10 cellular contexts compared by ENCODE assay signal in the genomic region with DNA sequence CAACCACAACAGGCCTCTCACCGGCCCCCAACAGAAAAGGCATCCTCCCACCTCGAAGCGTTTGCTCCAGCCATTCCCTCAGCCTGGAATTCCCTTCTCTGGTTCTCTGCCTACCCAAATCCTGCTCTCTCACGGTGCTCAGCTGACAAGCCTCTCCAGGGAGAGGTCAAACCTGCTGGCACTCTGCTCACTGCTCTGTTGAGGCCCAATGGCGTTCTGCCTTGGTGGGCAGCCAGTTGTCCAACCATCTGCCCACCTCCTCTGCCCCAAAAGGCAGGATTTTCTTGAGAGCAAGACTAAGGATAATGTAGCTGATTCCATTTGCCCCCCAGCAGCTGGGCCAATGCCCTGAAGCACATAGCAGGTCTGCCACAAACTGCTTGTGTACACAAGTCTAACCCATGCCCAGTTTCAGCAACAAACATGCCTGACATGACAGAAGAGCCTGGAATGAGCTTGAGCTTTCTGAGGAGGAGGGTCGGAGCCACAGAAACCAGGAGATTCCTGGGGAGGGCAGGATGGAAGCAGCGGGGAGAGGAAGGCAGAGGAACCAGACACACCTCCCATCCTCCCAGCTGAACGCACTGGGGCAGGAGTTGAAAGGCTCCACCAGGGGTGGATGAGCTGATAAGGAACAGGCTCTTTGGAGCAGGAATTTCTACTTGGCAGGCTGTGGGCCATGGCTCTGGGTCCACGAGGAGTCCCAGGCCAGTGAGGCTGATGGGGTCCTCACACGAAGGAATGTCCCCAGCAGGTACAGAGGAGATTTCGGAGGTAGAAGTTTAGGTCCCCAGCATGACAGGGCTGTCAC. TPM values are rescaled to one million over a fixed set of nuclear protein-coding genes. Genes with fewer than 3 reads are reported as not detected.
DNase-seq lines count a peak whose midpoint lies in the region; ATAC-seq and TF ChIP-seq lines count a peak whose summit lies in the region.
"Had no signal": no experiment of that assay in that cellular context is flagged by ENCODE, and none has a peak within 500 bp of the region (broad histone marks: within the 10 kb centered on the region; RNA-seq: fewer than 3 reads in every experiment).

No MANE protein-coding gene starts in this region.

- H3K4me3 Mint-ChIP-seq in neural crest cell: no peak overlapping the region

- DNase-seq in DMS 273 (lab: John Stamatoyannopoulos, UW; ENCODE audit: unreplicated experiment) (peak; percentile 76), NCI-H226 (peak; percentile 61), coronary artery (ENCODE audit: low spot score) (no peak), neural crest cell (ENCODE audit: low read depth, low spot score) (no peak)
- DNase-seq: NCI-H446 treated with DMSO at 0.1 percent for 48 hours had no signal

- no peaks in the 10 kb centered on the region for H3K36me3 Mint-ChIP-seq in neural crest cell (ENCODE audit: low read depth)

- H3K27me3 Mint-ChIP-seq in neural crest cell (ENCODE audit: low read depth): peaks cover 4% of the 10 kb centered on the region

- ATAC-seq in HG02571 (IDR thresholded peaks at IDR 0.05; ENCODE audit: unreplicated experiment) (no peak), GM18868 (IDR thresholded peaks at IDR 0.05; ENCODE audit: unreplicated experiment) (no peak), GM21381 (IDR thresholded peaks at IDR 0.05; ENCODE audit: unreplicated experiment) (no peak), HG02870 (IDR thresholded peaks at IDR 0.05; ENCODE audit: unreplicated experiment) (no peak)

- no peak overlapping the region for H3K27ac ChIP-seq in coronary artery
- H3K27ac ChIP-seq: epithelial cell of prostate had no signal

- H3K4me3 ChIP-seq in coronary artery: peak overlapping the region; percentile 58

- peak overlapping the region; percentile 67 for H3K27ac Mint-ChIP-seq in neural crest cell (ENCODE audit: unreplicated experiment)

- peaks cover 23% of the 10 kb centered on the region for H3K4me1 Mint-ChIP-seq in neural crest cell

- no peak for TF ChIP-seq CTCF in coronary artery (IDR thresholded peaks at IDR 0.05)
- no peak for TF ChIP-seq CTCF in neural crest cell (conservative IDR thresholded peaks at IDR 0.05)

- no peaks in the 10 kb centered on the region for H3K9me3 Mint-ChIP-seq in neural crest cell

RNA-seq across cellular contexts. Expression of a gene that starts 23.9 kb away (rescaled TPM):
- 1.4 and 2.5 TPM in 2 replicates for total RNA-seq in neural crest cell

Comparison
In these comparisons a context has a peak if more than half of its experiments do, and no peak if none do; other contexts are left out.
1. DNase-seq: peak in DMS 273 (single experiment) and NCI-H226 (single experiment); none in coronary artery (single experiment) and neural crest cell (single experiment).